Comparison of ENCODE assay signal across 8 cellular contexts in the genomic region with DNA sequence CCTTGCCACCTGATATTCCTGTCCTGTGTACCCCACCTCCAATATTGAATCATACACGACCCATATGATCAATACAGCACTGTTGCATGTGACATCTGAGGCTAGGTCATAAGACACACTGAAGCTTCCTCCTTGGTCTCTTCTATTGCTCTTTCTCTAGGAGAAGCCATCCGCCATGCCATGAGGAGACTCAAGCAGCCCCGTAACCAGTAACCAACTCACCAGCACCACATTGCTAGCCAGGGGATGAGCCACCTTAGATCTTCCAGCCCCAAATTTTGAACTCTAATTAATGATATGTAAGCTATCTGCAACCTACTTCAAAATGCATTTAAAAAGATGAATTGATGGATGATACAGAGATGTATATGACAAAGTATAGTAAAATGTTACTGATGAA. TPM values are rescaled to one million over a fixed set of nuclear protein-coding genes. Genes with fewer than 3 reads are reported as not detected.
DNase-seq lines count a peak whose midpoint lies in the region; ATAC-seq, FAIRE-seq and TF ChIP-seq lines count a peak whose summit lies in the region.

No MANE protein-coding gene starts in this region.

- intact Hi-C loops in left ventricle myocardium superior (cut with micrococcal nuclease) (no loop called here), kidney (cut with DNase I) (no loop called here)

- H3K27ac ChIP-seq in cardiac muscle cell (peak overlapping the region; percentile 78), kidney (ENCODE audit: low read depth in 2 of 2, low read length in 2 of 2) (no peak overlapping the region)

- no peaks in the 10 kb centered on the region for H3K9me3 ChIP-seq in cardiac muscle cell (ENCODE audit: low read depth)
- peaks cover 0 to 9% of the 10 kb centered on the region in 2 donors for H3K9me3 ChIP-seq in kidney (ENCODE audit: control insufficient read depth in 1 of 2, low read length in 2 of 2)

- H3K4me1 ChIP-seq in cardiac muscle cell (ENCODE audit: low read depth): no peaks in the 10 kb centered on the region
- H3K4me1 ChIP-seq in kidney (ENCODE audit: control insufficient read depth in 1 of 2, insufficient read depth in 1 of 2, low read depth in 1 of 2, low read length in 2 of 2): peaks cover 2 to 6% of the 10 kb centered on the region in 2 donors

- H3K9ac ChIP-seq in kidney (ENCODE audit: low read length in 2 of 2): peak overlapping the region in 1 of 2 donors; percentile 52

- H3K27me3 Mint-ChIP-seq in type B pancreatic cell: peaks cover 3% of the 10 kb centered on the region

- H3K36me3 Mint-ChIP-seq in type B pancreatic cell: peaks cover 22% of the 10 kb centered on the region

- peaks cover 10% of the 10 kb centered on the region for H3K4me1 Mint-ChIP-seq in type B pancreatic cell (ENCODE audit: unreplicated experiment)

- TF ChIP-seq CTCF in cardiac muscle cell (IDR thresholded peaks at IDR 0.05; ENCODE audit: low read depth, low read length): no peak
- TF ChIP-seq CTCF in kidney (IDR thresholded peaks at IDR 0.05; ENCODE audit: borderline replicate concordance, extremely low read depth, insufficient read depth): no peak
- no peak for TF ChIP-seq CTCF in type B pancreatic cell (conservative IDR thresholded peaks at IDR 0.05)

- DNase-seq in cardiac muscle cell (ENCODE audit: low read depth in 1 of 2, low spot score in 1 of 2): no peak
- no peak for DNase-seq in left ventricle myocardium superior
- peak; percentile 23 for DNase-seq in activated naive CD4-positive, alpha-beta T cell treated with anti-CD3 and anti-CD28 coated beads, Interleukin-2, amount 50 U/mL, for 16 hours
- no peak for DNase-seq in kidney
- DNase-seq in type B pancreatic cell (ENCODE audit: extremely low spot score, unreplicated experiment): no peak
- no peak for DNase-seq in SKM-1 treated with dmso at 0.1 percent for 144 hours (lab: John Stamatoyannopoulos, UW; ENCODE audit: unreplicated experiment)
- DNase-seq in GM19240 (ENCODE audit: insufficient read length, low spot score): no peak

- peak overlapping the region; percentile 94 for H3K27ac Mint-ChIP-seq in type B pancreatic cell

- H3K4me3 ChIP-seq in cardiac muscle cell (peak overlapping the region; percentile 41), kidney (ENCODE audit: low read length in 2 of 2) (peak overlapping the region; percentile 78 to 84)

- no peak for FAIRE-seq in kidney (lab: Jason Lieb, UNC)

- ATAC-seq in left ventricle myocardium superior (no peak), GM19324 (IDR thresholded peaks at IDR 0.05; ENCODE audit: low FRiP score, unreplicated experiment) (no peak)

- peak overlapping the region; percentile 95 for H3K4me3 Mint-ChIP-seq in type B pancreatic cell

- H3K27me3 ChIP-seq in cardiac muscle cell: no peaks in the 10 kb centered on the region

- H3K36me3 ChIP-seq in cardiac muscle cell (no peaks in the 10 kb centered on the region), kidney (ENCODE audit: control insufficient read depth in 1 of 2, insufficient read depth in 2 of 2, low read length in 2 of 2) (no peaks in the 10 kb centered on the region)

- peaks cover 21% of the 10 kb centered on the region for H3K9me3 Mint-ChIP-seq in type B pancreatic cell

RNA-seq across cellular contexts. Expression of gene ZNF557, which starts 28.6 kb away (rescaled TPM):
- 6.9 and 7.8 TPM in 2 replicates for total RNA-seq in cardiac muscle cell
- 3.7 and 4.3 TPM in 2 replicates for polyA plus RNA-seq in cardiac muscle cell
- 3.2 TPM for total RNA-seq in left ventricle myocardium superior
- 13.2 TPM for total RNA-seq in kidney
- 1.3 TPM for polyA plus RNA-seq in kidney (ENCODE audit: insufficient read depth, low read depth, low replicate concordance)
- total RNA-seq in type B pancreatic cell (ENCODE audit: low replicate concordance): 13.7 TPM in 2 replicates

RNA-seq across cellular contexts. Expression of gene MBD3L3, which starts 39.6 kb away (rescaled TPM):
- not detected in 2 replicates for total RNA-seq in cardiac muscle cell
- polyA plus RNA-seq in cardiac muscle cell: not detected in 2 replicates
- not detected for total RNA-seq in left ventricle myocardium superior
- total RNA-seq in kidney: not detected
- not detected for polyA plus RNA-seq in kidney (ENCODE audit: insufficient read depth, low read depth, low replicate concordance)
- not detected in 2 replicates for total RNA-seq in type B pancreatic cell (ENCODE audit: low replicate concordance)

RNA-seq across cellular contexts. Expression of gene MBD3L2, which starts 49.0 kb away (rescaled TPM):
- total RNA-seq in cardiac muscle cell: not detected in 2 replicates
- not detected in 2 replicates for polyA plus RNA-seq in cardiac muscle cell
- total RNA-seq in left ventricle myocardium superior: not detected
- not detected for total RNA-seq in kidney
- not detected for polyA plus RNA-seq in kidney (ENCODE audit: insufficient read depth, low read depth, low replicate concordance)
- not detected in 2 replicates for total RNA-seq in type B pancreatic cell (ENCODE audit: low replicate concordance)

RNA-seq across cellular contexts. Expression of gene MBD3L4, which starts 58.1 kb away (rescaled TPM):
- not detected in 2 replicates for total RNA-seq in cardiac muscle cell
- not detected in 2 replicates for polyA plus RNA-seq in cardiac muscle cell
- total RNA-seq in left ventricle myocardium superior: not detected
- total RNA-seq in kidney: not detected
- not detected for polyA plus RNA-seq in kidney (ENCODE audit: insufficient read depth, low read depth, low replicate concordance)
- not detected in 2 replicates for total RNA-seq in type B pancreatic cell (ENCODE audit: low replicate concordance)
